ENCODE assay signal across 1 cellular context in genomic region chr5:59715228-59715627, GRCh38.
TF ChIP-seq lines count a peak whose summit lies in the region.

No MANE protein-coding gene starts in this region.

TF ChIP-seq in H1, 55 proteins besides CTCF, POLR2A, EP300 and RAD21 (continued from another document):
- TF ChIP-seq ATF2 (IDR thresholded peaks at IDR 0.05; ENCODE audit: low read length), result no peak
- TF ChIP-seq YY1 (IDR thresholded peaks at IDR 0.05; ENCODE audit: low read depth, low read length), result no peak
- no peak for TF ChIP-seq CREB1 (IDR thresholded peaks at IDR 0.05)
- no peak for TF ChIP-seq GABPA (IDR thresholded peaks at IDR 0.05; ENCODE audit: borderline replicate concordance, insufficient read depth, low read length)
- TF ChIP-seq KDM4A (IDR thresholded peaks at IDR 0.05; ENCODE audit: low read depth, low read length, severe bottlenecking), result no peak
TF ChIP-seq in H1: peak in this region for 0.
